In genomic region chr4:183240581-183241321, GRCh38 we compare ENCODE assay signal across 1 cellular context.
TF ChIP-seq lines count a peak whose summit lies in the region.

No MANE protein-coding gene starts in this region.

TF ChIP-seq in K562, 482 proteins besides CTCF, POLR2A, EP300 and RAD21 (continued from another document):
- peak; percentile 48; the same call in 1 of the 2 replicates for TF ChIP-seq ZFP91 (CRISPR knock-in tag; IDR thresholded peaks at IDR 0.05)
TF ChIP-seq in K562: peak in this region for 2.
